29 cellular contexts compared by ENCODE assay signal in genomic region chr3:171402281-171402680, GRCh38.
"Had no signal": no experiment of that assay in that cellular context is flagged by ENCODE, and none has a peak within 500 bp of the region (broad histone marks: within the 10 kb centered on the region; RNA-seq: fewer than 3 reads in every experiment).

No MANE protein-coding gene starts in this region.

- ATAC-seq: natural killer cell; psoas muscle; right cardiac atrium; right lobe of liver; stimulated activated memory B cell treated with anti-CD40 and anti-IgM and Interleukin-4, amounts not matched to agents 10 μg/mL and 1 μg/mL and 100 μg/mL, for 72 hours; stimulated activated naive CD8-positive, alpha-beta T cell treated with anti-CD3 and anti-CD28 coated beads, Interleukin-15, amount 100 ng/mL, for 72 hours; stimulated activated naive CD8-positive, alpha-beta T cell treated with anti-CD3 and anti-CD28 coated beads, Interleukin-15, Interleukin-2, amounts not matched to agents 100 U/mL and 50 U/mL, for 24 hours; upper lobe of right lung had no signal

- H3K9me3 ChIP-seq: ovary, psoas muscle, right lobe of liver, sigmoid colon, suprapubic skin, testis, tibial artery, transverse colon, upper lobe of right lung, uterus had no signal

- H3K9me3 Mint-ChIP-seq: natural killer cell; stimulated activated memory B cell treated with anti-CD40 and anti-IgM and Interleukin-4, amounts not matched to agents 10 μg/mL and 1 μg/mL and 100 μg/mL, for 72 hours; type B pancreatic cell had no signal

- H3K36me3 ChIP-seq: neural progenitor cell, ovary, right lobe of liver, sigmoid colon, suprapubic skin, tibial artery, transverse colon, upper lobe of right lung, uterus had no signal

- H3K4me1 ChIP-seq: neural progenitor cell, uterus had no signal

- H3K27me3 Mint-ChIP-seq: stimulated activated memory B cell treated with anti-CD40 and anti-IgM and Interleukin-4, amounts not matched to agents 10 μg/mL and 1 μg/mL and 100 μg/mL, for 72 hours; stimulated activated naive CD8-positive, alpha-beta T cell treated with anti-CD3 and anti-CD28 coated beads, Interleukin-15, amount 100 ng/mL, for 72 hours; type B pancreatic cell had no signal

- H3K27ac ChIP-seq: neural progenitor cell, ovary, parathyroid adenoma, psoas muscle, right lobe of liver, sigmoid colon, suprapubic skin, testis, tibial artery, transverse colon, upper lobe of right lung, uterus had no signal

- H3K27me3 ChIP-seq: neural progenitor cell, ovary, right lobe of liver, sigmoid colon, suprapubic skin, testis, tibial artery, transverse colon, upper lobe of right lung, uterus had no signal

- H3K4me3 ChIP-seq: neural progenitor cell, ovary, psoas muscle, right lobe of liver, sigmoid colon, suprapubic skin, testis, tibial artery, transverse colon, upper lobe of right lung, uterus had no signal

- H3K4me3 Mint-ChIP-seq: natural killer cell; nephron; neural progenitor cell; stimulated activated memory B cell treated with anti-CD40 and anti-IgM and Interleukin-4, amounts not matched to agents 10 μg/mL and 1 μg/mL and 100 μg/mL, for 72 hours; stimulated activated naive CD8-positive, alpha-beta T cell treated with anti-CD3 and anti-CD28 coated beads, Interleukin-15, amount 100 ng/mL, for 72 hours; type B pancreatic cell had no signal

- H3K27ac Mint-ChIP-seq: progenitor cell of endocrine pancreas; stimulated activated memory B cell treated with anti-CD40 and anti-IgM and Interleukin-4, amounts not matched to agents 10 μg/mL and 1 μg/mL and 100 μg/mL, for 72 hours; stimulated activated naive CD8-positive, alpha-beta T cell treated with anti-CD3 and anti-CD28 coated beads, Interleukin-15, amount 100 ng/mL, for 72 hours; type B pancreatic cell had no signal

- H3K4me1 Mint-ChIP-seq: stimulated activated memory B cell treated with anti-CD40 and anti-IgM and Interleukin-4, amounts not matched to agents 10 μg/mL and 1 μg/mL and 100 μg/mL, for 72 hours had no signal

- H3K36me3 Mint-ChIP-seq: natural killer cell; stimulated activated memory B cell treated with anti-CD40 and anti-IgM and Interleukin-4, amounts not matched to agents 10 μg/mL and 1 μg/mL and 100 μg/mL, for 72 hours; type B pancreatic cell had no signal

- DNase-seq: natural killer cell; occipital lobe; ovary; posterior cingulate gyrus; psoas muscle; right cardiac atrium; right lobe of liver; sigmoid colon; small intestine; stimulated activated CD4-positive, alpha-beta T cell treated with anti-CD3 and anti-CD28 coated beads, Interleukin-15, amount 100 ng/mL, for 24 hours; stimulated activated CD4-positive, alpha-beta T cell treated with anti-CD3 and anti-CD28 coated beads, Interleukin-2, amount 100 ng/mL, for 24 hours; stimulated activated CD4-positive, alpha-beta T cell treated with anti-CD3 and anti-CD28 coated beads, Interleukin-2, amount 100 ng/mL, for 48 hours; stimulated activated CD4-positive, alpha-beta T cell treated with anti-CD3 and anti-CD28 coated beads, Interleukin-4, amount 100 ng/mL, for 24 hours; stimulated activated naive CD4-positive, alpha-beta T cell; stimulated activated naive CD8-positive, alpha-beta T cell treated with anti-CD3 and anti-CD28 coated beads, Interleukin-15, amount 100 ng/mL, for 72 hours; stimulated activated naive CD8-positive, alpha-beta T cell treated with anti-CD3 and anti-CD28 coated beads, Interleukin-15, Interleukin-2, amounts not matched to agents 100 U/mL and 50 U/mL, for 24 hours; substantia nigra; testis; tibial artery; transverse colon; upper lobe of right lung; uterus had no signal
